In the genomic region with DNA sequence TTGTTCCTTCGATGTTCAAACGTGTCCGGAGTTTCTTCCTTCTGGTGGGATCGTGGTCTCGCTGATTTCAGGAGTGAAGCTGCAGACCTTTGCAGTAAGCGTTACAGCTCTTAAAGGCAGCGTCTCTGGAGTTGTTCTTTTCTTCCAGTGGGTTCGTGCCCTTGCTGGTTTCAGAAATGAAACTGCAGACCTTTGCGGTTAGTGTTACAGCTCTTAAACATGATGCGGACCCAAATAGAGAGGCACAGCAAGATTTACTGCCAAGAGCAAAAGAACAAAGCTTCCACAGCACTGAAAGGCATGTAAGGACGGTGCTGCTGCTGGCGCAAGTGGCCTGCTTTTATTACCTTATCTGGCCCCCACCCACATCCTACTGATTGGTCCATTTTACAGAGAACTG, we compare ENCODE assay signal across 25 cellular contexts.
"Had no signal": no experiment of that assay in that cellular context is flagged by ENCODE, and none has a peak within 500 bp of the region (broad histone marks: within the 10 kb centered on the region; RNA-seq: fewer than 3 reads in every experiment).

No MANE protein-coding gene starts in this region.

- ATAC-seq: K562, Panc1, PC-3 had no signal

- H3K9me2 ChIP-seq: SK-N-SH had no signal

- H3K27me3 ChIP-seq: MG63 had no signal

- H3K9me3 ChIP-seq: MG63, SK-N-SH had no signal

- H3K9ac ChIP-seq: KMS-11, SK-N-SH had no signal

- H3K36me3 ChIP-seq: MG63 had no signal

- H3K4me2 ChIP-seq: KMS-11, SK-N-SH had no signal

- DNase-seq: Kasumi-1; MG63; NCI-H1092; NCI-H1105 treated with DMSO at 0.1 percent for 48 hours; NCI-H1417 treated with DMSO at 0.1 percent for 48 hours; NCI-H187; NCI-H2029; NCI-H2081 treated with DMSO at 0.1 percent for 48 hours; NCI-H2171; NCI-H226; NCI-H446; NCI-H510A; NCI-H524 treated with DMSO at 0.1 percent for 48 hours; NCI-H69; NCI-H774; NK-92 treated with Interleukin-12 subunit alpha and Interleukin-12 subunit beta, amount 100 ng/mL, for 24 hours; PC-3; SHP77; SK-N-SH; SW 1271 had no signal

- H3K4me3 ChIP-seq: K562, MG63 had no signal

- H3K27ac ChIP-seq: HL-60, KMS-11, RWPE1 had no signal
